In genomic region chr10:46002916-46003693, GRCh38 we compare ENCODE assay signal across 1 cellular context.
TF ChIP-seq lines count a peak whose summit lies in the region.

No MANE protein-coding gene starts in this region.

TF ChIP-seq in K562, 482 proteins besides CTCF, POLR2A, EP300 and RAD21:
- TF ChIP-seq MAZ (CRISPR knock-in tag; conservative IDR thresholded peaks at IDR 0.05 in 1 of 2, IDR thresholded peaks at IDR 0.05 in 1 of 2) (0 out of 4 replicates have a peak, but pooled peaks of 1 of the 2 experiments have one; percentile 25), ZNF592 (IDR thresholded peaks at IDR 0.05) (peak; percentile 68; the same call in 1 of the 2 replicates), ZNF583 (CRISPR knock-in tag; IDR thresholded peaks at IDR 0.05) (0 out of 2 replicates have a peak, but pooled peaks have one; percentile 24), TEAD2 (tag; IDR thresholded peaks at IDR 0.05) (0 out of 2 replicates have a peak, but pooled peaks have one; percentile 19), YY1 (IDR thresholded peaks at IDR 0.05; ENCODE audit: borderline replicate concordance in 1 of 3, control insufficient read depth in 1 of 3, extremely low read depth in 1 of 3, insufficient read depth in 3 of 3, insufficient read length in 1 of 3, insufficient replicate concordance in 2 of 3, low read depth in 1 of 3, low read length in 2 of 3) (no peak), FOSL1 (tag; conservative IDR thresholded peaks at IDR 0.05) (peak; percentile 41; the same call in 1 of the 2 replicates), RFX7 (CRISPR knock-in tag; IDR thresholded peaks at IDR 0.05) (0 out of 2 replicates have a peak, but pooled peaks have one; percentile 13), MTA2 (IDR thresholded peaks at IDR 0.05; ENCODE audit: low read depth) (no peak), KLF13 (tag; IDR thresholded peaks at IDR 0.05; ENCODE audit: borderline replicate concordance, low read depth) (no peak), ZZZ3 (IDR thresholded peaks at IDR 0.05) (no peak), MAFG (tag; conservative IDR thresholded peaks at IDR 0.05) (0 out of 2 replicates have a peak, but pooled peaks have one; percentile 25)
- TF ChIP-seq, protein P1, sequence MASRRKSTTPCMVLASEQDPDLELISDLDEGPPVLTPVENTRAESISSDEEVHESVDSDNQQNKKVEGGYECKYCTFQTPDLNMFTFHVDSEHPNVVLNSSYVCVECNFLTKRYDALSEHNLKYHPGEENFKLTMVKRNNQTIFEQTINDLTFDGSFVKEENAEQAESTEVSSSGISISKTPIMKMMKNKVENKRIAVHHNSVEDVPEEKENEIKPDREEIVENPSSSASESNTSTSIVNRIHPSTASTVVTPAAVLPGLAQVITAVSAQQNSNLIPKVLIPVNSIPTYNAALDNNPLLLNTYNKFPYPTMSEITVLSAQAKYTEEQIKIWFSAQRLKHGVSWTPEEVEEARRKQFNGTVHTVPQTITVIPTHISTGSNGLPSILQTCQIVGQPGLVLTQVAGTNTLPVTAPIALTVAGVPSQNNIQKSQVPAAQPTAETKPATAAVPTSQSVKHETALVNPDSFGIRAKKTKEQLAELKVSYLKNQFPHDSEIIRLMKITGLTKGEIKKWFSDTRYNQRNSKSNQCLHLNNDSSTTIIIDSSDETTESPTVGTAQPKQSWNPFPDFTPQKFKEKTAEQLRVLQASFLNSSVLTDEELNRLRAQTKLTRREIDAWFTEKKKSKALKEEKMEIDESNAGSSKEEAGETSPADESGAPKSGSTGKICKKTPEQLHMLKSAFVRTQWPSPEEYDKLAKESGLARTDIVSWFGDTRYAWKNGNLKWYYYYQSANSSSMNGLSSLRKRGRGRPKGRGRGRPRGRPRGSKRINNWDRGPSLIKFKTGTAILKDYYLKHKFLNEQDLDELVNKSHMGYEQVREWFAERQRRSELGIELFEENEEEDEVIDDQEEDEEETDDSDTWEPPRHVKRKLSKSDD (conservative IDR thresholded peaks at IDR 0.05; ENCODE audit: low read length): no peak
- TF ChIP-seq, protein P2, sequence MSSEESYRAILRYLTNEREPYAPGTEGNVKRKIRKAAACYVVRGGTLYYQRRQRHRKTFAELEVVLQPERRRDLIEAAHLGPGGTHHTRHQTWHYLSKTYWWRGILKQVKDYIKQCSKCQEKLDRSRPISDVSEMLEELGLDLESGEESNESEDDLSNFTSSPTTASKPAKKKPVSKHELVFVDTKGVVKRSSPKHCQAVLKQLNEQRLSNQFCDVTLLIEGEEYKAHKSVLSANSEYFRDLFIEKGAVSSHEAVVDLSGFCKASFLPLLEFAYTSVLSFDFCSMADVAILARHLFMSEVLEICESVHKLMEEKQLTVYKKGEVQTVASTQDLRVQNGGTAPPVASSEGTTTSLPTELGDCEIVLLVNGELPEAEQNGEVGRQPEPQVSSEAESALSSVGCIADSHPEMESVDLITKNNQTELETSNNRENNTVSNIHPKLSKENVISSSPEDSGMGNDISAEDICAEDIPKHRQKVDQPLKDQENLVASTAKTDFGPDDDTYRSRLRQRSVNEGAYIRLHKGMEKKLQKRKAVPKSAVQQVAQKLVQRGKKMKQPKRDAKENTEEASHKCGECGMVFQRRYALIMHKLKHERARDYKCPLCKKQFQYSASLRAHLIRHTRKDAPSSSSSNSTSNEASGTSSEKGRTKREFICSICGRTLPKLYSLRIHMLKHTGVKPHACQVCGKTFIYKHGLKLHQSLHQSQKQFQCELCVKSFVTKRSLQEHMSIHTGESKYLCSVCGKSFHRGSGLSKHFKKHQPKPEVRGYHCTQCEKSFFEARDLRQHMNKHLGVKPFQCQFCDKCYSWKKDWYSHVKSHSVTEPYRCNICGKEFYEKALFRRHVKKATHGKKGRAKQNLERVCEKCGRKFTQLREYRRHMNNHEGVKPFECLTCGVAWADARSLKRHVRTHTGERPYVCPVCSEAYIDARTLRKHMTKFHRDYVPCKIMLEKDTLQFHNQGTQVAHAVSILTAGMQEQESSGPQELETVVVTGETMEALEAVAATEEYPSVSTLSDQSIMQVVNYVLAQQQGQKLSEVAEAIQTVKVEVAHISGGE (CRISPR knock-in tag; IDR thresholded peaks at IDR 0.05): 0 out of 6 replicates have a peak, but pooled peaks of 1 of the 3 experiments have one; percentile 15
